9 cellular contexts compared by ENCODE assay signal in the genomic region with DNA sequence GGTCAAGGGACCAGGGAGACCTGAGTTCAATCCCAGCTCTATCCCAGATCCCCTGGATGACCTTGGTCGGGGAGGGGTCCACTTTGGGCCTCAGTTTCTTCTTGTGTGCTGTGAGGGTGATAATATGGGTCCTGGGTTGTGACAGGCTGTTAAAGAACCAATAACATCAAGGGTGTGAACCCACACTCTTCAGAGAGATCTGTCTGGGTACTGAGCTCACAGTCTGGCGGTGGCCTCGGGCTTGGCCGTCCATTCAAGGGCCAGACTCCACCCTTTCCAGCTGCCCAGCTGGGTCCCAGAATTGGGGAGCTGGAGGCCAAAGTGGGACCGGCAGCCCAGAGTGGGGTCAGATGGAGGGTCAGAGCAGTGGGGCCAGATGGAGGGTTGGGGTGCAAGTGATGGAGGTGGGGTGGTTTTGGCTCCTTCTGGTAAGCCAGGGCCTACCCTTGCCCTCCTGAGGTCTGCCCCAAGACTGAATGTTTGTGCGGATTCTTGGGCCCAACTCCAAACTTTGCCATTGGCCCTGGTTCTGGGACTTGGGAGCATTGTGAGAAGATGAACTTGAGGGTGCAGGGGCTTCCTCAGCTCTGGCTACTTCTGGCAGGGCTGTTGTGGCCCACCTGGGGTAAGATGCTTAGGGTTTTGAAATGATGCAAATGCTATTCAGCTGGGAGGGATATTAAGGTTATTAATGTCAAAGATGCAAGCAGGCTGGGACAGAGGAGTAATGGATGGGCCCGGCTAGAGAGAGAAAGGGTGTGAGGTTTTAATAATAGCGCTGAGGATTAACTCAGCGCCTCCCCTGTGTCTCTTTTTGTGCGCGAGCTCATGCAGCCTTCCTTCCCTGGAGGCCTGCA. TPM values are rescaled to one million over a fixed set of nuclear protein-coding genes. Genes with fewer than 3 reads are reported as not detected.
DNase-seq lines count a peak whose midpoint lies in the region; ATAC-seq and TF ChIP-seq lines count a peak whose summit lies in the region.
"Had no signal": no experiment of that assay in that cellular context is flagged by ENCODE, and none has a peak within 500 bp of the region (broad histone marks: within the 10 kb centered on the region; RNA-seq: fewer than 3 reads in every experiment).

No MANE protein-coding gene starts in this region.

- peaks cover 8% of the 10 kb centered on the region for H3F3A ChIP-seq in SK-N-SH (replicated peaks; ENCODE audit: insufficient read depth)

- no peak overlapping the region for H2BK120ac ChIP-seq in mesendoderm (ENCODE audit: low read depth, low read length)

- H3K4me2 ChIP-seq in SK-N-SH = peak overlapping the region; percentile 78
- H3K4me2 ChIP-seq in mesendoderm (ENCODE audit: low read length) = peak overlapping the region; percentile 21

- H3K27me3 ChIP-seq in SK-N-SH (ENCODE audit: insufficient read depth) = no peaks in the 10 kb centered on the region
- no peaks in the 10 kb centered on the region for H3K27me3 ChIP-seq in mesendoderm (ENCODE audit: insufficient read depth, low read length, poor library complexity)
- no peaks in the 10 kb centered on the region for H3K27me3 ChIP-seq in thoracic aorta (replicated peaks; ENCODE audit: insufficient read depth)

- H3K56ac ChIP-seq in mesendoderm (ENCODE audit: low read length) = peak overlapping the region; percentile 72

- H3K79me2 ChIP-seq in SK-N-SH (ENCODE audit: insufficient read depth) = peaks cover 3% of the 10 kb centered on the region; the same call in 1 of the 2 replicates
- no peaks in the 10 kb centered on the region for H3K79me2 ChIP-seq in mesendoderm (ENCODE audit: control insufficient read depth, insufficient read depth, low read length)

- no peak overlapping the region for H3K4me3 ChIP-seq in SK-N-SH (ENCODE audit: low read depth in 2 of 2, low read length in 1 of 2)
- H3K4me3 ChIP-seq in choroid plexus epithelial cell (ENCODE audit: low read depth, low read length) = peak overlapping the region; percentile 61
- no peak overlapping the region for H3K4me3 ChIP-seq in mesendoderm (ENCODE audit: low read length)
- peak overlapping the region; percentile 91 for H3K4me3 ChIP-seq in thoracic aorta

- H3K9me3 ChIP-seq in SK-N-SH = no peaks in the 10 kb centered on the region
- H3K9me3 ChIP-seq in thoracic aorta = no peaks in the 10 kb centered on the region

- no peaks in the 10 kb centered on the region for H3K79me1 ChIP-seq in mesendoderm (ENCODE audit: low read length)

- no peak overlapping the region for H3K27ac ChIP-seq in SK-N-SH (ENCODE audit: low read depth in 2 of 2, low read length in 1 of 2)
- no peak overlapping the region for H3K27ac ChIP-seq in mesendoderm (ENCODE audit: low read depth, low read length)
- peak overlapping the region; percentile 36 to 42 for H3K27ac ChIP-seq in thoracic aorta

- H3K4ac ChIP-seq in mesendoderm (ENCODE audit: low read depth, low read length) = no peak overlapping the region

- TF ChIP-seq CTCF in SK-N-SH (IDR thresholded peaks at IDR 0.05) (no peak), choroid plexus epithelial cell (conservative IDR thresholded peaks at IDR 0.05; ENCODE audit: low read depth, low read length) (no peak), thoracic aorta (IDR thresholded peaks at IDR 0.05) (no peak)

- no peaks in the 10 kb centered on the region for H3K9me2 ChIP-seq in SK-N-SH

- H3K18ac ChIP-seq in mesendoderm (ENCODE audit: low read length) = no peak overlapping the region

- POLR2A ChIA-PET in SK-N-SH (lab: Yijun Ruan, JAX) = no interaction called here

- H4K5ac ChIP-seq in mesendoderm (ENCODE audit: low read length) = no peak overlapping the region

- H4K8ac ChIP-seq in mesendoderm (ENCODE audit: low read depth, low read length) = no peak overlapping the region

- H3K23ac ChIP-seq in mesendoderm (ENCODE audit: low read length) = no peak overlapping the region

- H2BK15ac ChIP-seq in mesendoderm (replicated peaks; ENCODE audit: low read depth) = no peak overlapping the region

- H3K9ac ChIP-seq in SK-N-SH (no peak overlapping the region), mesendoderm (ENCODE audit: low read length) (no peak overlapping the region)

- TF ChIP-seq RAD21 in SK-N-SH (IDR thresholded peaks at IDR 0.05; ENCODE audit: low read length) = no peak

- H4K20me1 ChIP-seq in SK-N-SH (ENCODE audit: insufficient read depth) = no peaks in the 10 kb centered on the region

- ATAC-seq in SK-N-SH treated with all-trans-retinoic acid at 6 μM for 48 hours = no peak
- no peak for ATAC-seq in thoracic aorta (ENCODE audit: insufficient number of reproducible peaks, low FRiP score, low read depth)
- ATAC-seq in GM18861 (IDR thresholded peaks at IDR 0.05; ENCODE audit: unreplicated experiment) = no peak

- H2BK5ac ChIP-seq in mesendoderm (ENCODE audit: low read length) = no peak overlapping the region

- no peak overlapping the region for H2AK5ac ChIP-seq in mesendoderm (ENCODE audit: low read length)

- TF ChIP-seq EP300 in SK-N-SH (IDR thresholded peaks at IDR 0.05; ENCODE audit: borderline replicate concordance in 1 of 2, low read depth in 1 of 2, low read length in 1 of 2) = no peak

- H3K36me3 ChIP-seq in SK-N-SH (replicated peaks in 1 of 2; ENCODE audit: control insufficient read depth in 1 of 2, insufficient read depth in 2 of 2, low read length in 1 of 2) = no peaks in the 10 kb centered on the region
- no peaks in the 10 kb centered on the region for H3K36me3 ChIP-seq in mesendoderm (ENCODE audit: control insufficient read depth, insufficient read depth, low read length)
- no peaks in the 10 kb centered on the region for H3K36me3 ChIP-seq in thoracic aorta

- DNase-seq in SK-N-SH = no peak
- no peak for DNase-seq in choroid plexus epithelial cell (ENCODE audit: low read depth)
- DNase-seq in mesendoderm = no peak
- no peak for DNase-seq in thoracic aorta (ENCODE audit: low spot score)
- DNase-seq in NCI-H2107 (lab: John Stamatoyannopoulos, UW) = no peak
- no peak for DNase-seq in HUDEP-2 (lab: John Stamatoyannopoulos, UW; ENCODE audit: unreplicated experiment in 76 of 76)
- DNase-seq: activated CD4-positive, alpha-beta T cell treated with anti-CD3 and anti-CD28 coated beads, Interleukin-2, amount 50 U/mL, for 48 hours had no signal

- H3K4me1 ChIP-seq in SK-N-SH (ENCODE audit: control insufficient read depth in 1 of 2, insufficient read depth in 2 of 2, low read depth in 1 of 2, low read length in 1 of 2) = peaks cover under 1 to 12% of the 10 kb centered on the region in 2 experiments; a peak in 1 of 4 replicates
- H3K4me1 ChIP-seq in mesendoderm (ENCODE audit: control insufficient read depth, low read depth, low read length) = peaks cover 1% of the 10 kb centered on the region
- peaks cover 7 to 57% of the 10 kb centered on the region in 2 donors for H3K4me1 ChIP-seq in thoracic aorta (ENCODE audit: control insufficient read depth in 1 of 2, low read depth in 2 of 2)

- no peak overlapping the region for H2AFZ ChIP-seq in SK-N-SH (ENCODE audit: low read depth)

- CTCF ChIA-PET in SK-N-SH (lab: Yijun Ruan, JAX) = interaction anchor here (0.7 to 9.3 kb wide), 7 partner anchors 12 to 345 kb away, joined by 3 to 83 read pairs (median 4); no protein-coding TSS in a partner anchor

- 91% methylated on average over 10 of the region's 11 CpGs for WGBS in SK-N-SH (ENCODE audit: low lambda C conversion rate)
- no CpG with 5 or more reads among the region's 11 CpGs for WGBS in mesendoderm (ENCODE audit: extremely low coverage, insufficient coverage, low lambda C conversion rate)

TF ChIP-seq in SK-N-SH, 30 proteins besides CTCF, POLR2A, EP300 and RAD21 (continues in another document):
- TF ChIP-seq RCOR1 (IDR thresholded peaks at IDR 0.05; ENCODE audit: low read length) (no peak), GATA2 (CRISPR knock-in tag; IDR thresholded peaks at IDR 0.05) (no peak), TCF12 (IDR thresholded peaks at IDR 0.05) (no peak), RXRA (IDR thresholded peaks at IDR 0.05; ENCODE audit: borderline replicate concordance, low read depth) (no peak)
- TF ChIP-seq, protein P1, sequence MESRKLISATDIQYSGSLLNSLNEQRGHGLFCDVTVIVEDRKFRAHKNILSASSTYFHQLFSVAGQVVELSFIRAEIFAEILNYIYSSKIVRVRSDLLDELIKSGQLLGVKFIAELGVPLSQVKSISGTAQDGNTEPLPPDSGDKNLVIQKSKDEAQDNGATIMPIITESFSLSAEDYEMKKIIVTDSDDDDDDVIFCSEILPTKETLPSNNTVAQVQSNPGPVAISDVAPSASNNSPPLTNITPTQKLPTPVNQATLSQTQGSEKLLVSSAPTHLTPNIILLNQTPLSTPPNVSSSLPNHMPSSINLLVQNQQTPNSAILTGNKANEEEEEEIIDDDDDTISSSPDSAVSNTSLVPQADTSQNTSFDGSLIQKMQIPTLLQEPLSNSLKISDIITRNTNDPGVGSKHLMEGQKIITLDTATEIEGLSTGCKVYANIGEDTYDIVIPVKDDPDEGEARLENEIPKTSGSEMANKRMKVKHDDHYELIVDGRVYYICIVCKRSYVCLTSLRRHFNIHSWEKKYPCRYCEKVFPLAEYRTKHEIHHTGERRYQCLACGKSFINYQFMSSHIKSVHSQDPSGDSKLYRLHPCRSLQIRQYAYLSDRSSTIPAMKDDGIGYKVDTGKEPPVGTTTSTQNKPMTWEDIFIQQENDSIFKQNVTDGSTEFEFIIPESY (IDR thresholded peaks at IDR 0.05; ENCODE audit: borderline replicate concordance, low read depth) = no peak

TF ChIP-seq in SK-N-SH treated with all-trans-retinoic acid at 6 μM for 48 hours, 23 proteins besides CTCF, POLR2A, EP300 and RAD21 (continues in another document):
- TF ChIP-seq RARB (CRISPR knock-in tag; IDR thresholded peaks at IDR 0.05) = no peak
- TF ChIP-seq, protein P2, sequence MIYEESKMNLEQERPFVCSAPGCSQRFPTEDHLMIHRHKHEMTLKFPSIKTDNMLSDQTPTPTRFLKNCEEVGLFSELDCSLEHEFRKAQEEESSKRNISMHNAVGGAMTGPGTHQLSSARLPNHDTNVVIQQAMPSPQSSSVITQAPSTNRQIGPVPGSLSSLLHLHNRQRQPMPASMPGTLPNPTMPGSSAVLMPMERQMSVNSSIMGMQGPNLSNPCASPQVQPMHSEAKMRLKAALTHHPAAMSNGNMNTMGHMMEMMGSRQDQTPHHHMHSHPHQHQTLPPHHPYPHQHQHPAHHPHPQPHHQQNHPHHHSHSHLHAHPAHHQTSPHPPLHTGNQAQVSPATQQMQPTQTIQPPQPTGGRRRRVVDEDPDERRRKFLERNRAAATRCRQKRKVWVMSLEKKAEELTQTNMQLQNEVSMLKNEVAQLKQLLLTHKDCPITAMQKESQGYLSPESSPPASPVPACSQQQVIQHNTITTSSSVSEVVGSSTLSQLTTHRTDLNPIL (CRISPR knock-in tag; IDR thresholded peaks at IDR 0.05; ENCODE audit: low read depth) = no peak
- TF ChIP-seq ZFP3 (CRISPR knock-in tag; IDR thresholded peaks at IDR 0.05) = no peak
- TF ChIP-seq SNAI2 (CRISPR knock-in tag; IDR thresholded peaks at IDR 0.05) = no peak
- TF ChIP-seq TOX (CRISPR knock-in tag; IDR thresholded peaks at IDR 0.05; ENCODE audit: borderline replicate concordance) = no peak

RNA-seq across cellular contexts. Expression of a gene that starts 1.5 kb away (rescaled TPM):
- polyA plus RNA-seq in SK-N-SH (2012; rRNA removed) = 2.3 and 3.6 TPM in 2 replicates
- 1.6 and 2.5 TPM in 2 replicates for polyA plus RNA-seq in SK-N-SH (2012; cell fraction: cytosol; rRNA removed)
- polyA plus RNA-seq in SK-N-SH (2012; cell fraction: nucleus; rRNA removed) = 2.8 and 3.1 TPM in 2 replicates
- polyA plus RNA-seq in mesendoderm (2013, experiment 1 of 2) = 1.9 TPM
- 1.8 TPM for polyA plus RNA-seq in mesendoderm (2013, experiment 2 of 2)
- total RNA-seq in thoracic aorta = 1 to 10 TPM; 4.3 to 8.5 TPM

Comparison
In these comparisons a context has a peak if more than half of its experiments do, and no peak if none do; other contexts are left out.
1. H3K27ac ChIP-seq: peak in thoracic aorta (2 of 2); none in SK-N-SH (0 of 2) and mesendoderm (single experiment).
2. H3K4me3 ChIP-seq: peak in choroid plexus epithelial cell (single experiment) and thoracic aorta (single experiment); none in SK-N-SH (0 of 2) and mesendoderm (single experiment).